In the genomic region with DNA sequence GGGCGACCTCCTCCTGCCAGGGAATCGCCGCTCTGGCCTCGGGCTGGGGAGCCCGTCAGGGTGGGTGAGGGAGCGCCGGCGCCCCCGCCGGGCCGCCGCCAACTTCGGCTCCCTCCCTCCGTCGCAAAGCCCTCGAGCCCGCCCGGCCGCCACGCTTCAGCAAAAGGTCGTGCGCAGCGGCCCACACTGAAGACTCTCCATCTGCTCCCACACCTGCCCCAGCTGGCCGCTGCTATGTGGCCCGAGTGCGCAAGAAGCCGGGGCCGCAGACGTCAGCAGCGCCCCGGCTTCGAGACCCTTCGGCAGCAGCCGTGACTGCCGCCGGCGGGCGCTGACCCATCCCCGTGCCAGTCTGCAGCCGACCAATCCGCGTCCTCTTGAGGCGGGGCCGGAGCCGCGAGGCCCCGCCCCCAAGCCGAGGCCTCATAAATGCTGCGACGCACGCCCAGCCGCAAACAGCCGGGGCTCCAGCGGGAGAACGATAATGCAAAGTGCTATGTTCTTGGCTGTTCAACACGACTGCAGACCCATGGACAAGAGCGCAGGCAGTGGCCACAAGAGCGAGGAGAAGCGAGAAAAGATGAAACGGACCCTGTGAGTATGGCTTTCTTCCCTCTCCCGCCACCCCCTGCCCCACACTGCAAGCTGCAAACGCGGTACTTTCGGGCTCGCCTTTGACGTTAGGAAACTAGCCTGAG, we compare ENCODE assay signal across 8 cellular contexts. TPM values are rescaled to one million over a fixed set of nuclear protein-coding genes. Genes with fewer than 3 reads are reported as not detected.
DNase-seq lines count a peak whose midpoint lies in the region; ATAC-seq and TF ChIP-seq lines count a peak whose summit lies in the region.

A gene with protein sequence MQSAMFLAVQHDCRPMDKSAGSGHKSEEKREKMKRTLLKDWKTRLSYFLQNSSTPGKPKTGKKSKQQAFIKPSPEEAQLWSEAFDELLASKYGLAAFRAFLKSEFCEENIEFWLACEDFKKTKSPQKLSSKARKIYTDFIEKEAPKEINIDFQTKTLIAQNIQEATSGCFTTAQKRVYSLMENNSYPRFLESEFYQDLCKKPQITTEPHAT (plus strand): TSS at position 452 of the 698 bp plus-strand sequence. CDS start 33 bp downstream, at position 485.

- H3K9me3 ChIP-seq in cardiac muscle cell (ENCODE audit: low read depth) (no peaks in the 10 kb centered on the region), parathyroid adenoma (ENCODE audit: control insufficient read depth, low read length) (no peaks in the 10 kb centered on the region), tibial artery (no peaks in the 10 kb centered on the region)

- peak within 1 kb of the TSS; percentile 98 for H3K4me3 Mint-ChIP-seq in activated naive CD8-positive, alpha-beta T cell treated with anti-CD3 and anti-CD28 coated beads, Interleukin-2, amount 10 ng/mL, durations not matched to agents 7 days and 5 days

- H3K4me3 ChIP-seq in cardiac muscle cell (peak within 1 kb of the TSS; percentile 58), parathyroid adenoma (ENCODE audit: low read depth, low read length) (peak within 1 kb of the TSS; percentile 57), tibial artery (peak within 1 kb of the TSS; percentile 72 to 88)

- H3K27me3 Mint-ChIP-seq in activated naive CD8-positive, alpha-beta T cell treated with anti-CD3 and anti-CD28 coated beads, Interleukin-2, amount 10 ng/mL, durations not matched to agents 7 days and 5 days = peaks cover 2% of the 10 kb centered on the region

- peaks cover 19% of the 10 kb centered on the region for H3K4me1 Mint-ChIP-seq in activated naive CD8-positive, alpha-beta T cell treated with anti-CD3 and anti-CD28 coated beads, Interleukin-2, amount 10 ng/mL, durations not matched to agents 7 days and 5 days

- peak within 1 kb of the TSS; percentile 72 for H3K4me2 ChIP-seq in parathyroid adenoma (ENCODE audit: low read length)

- DNase-seq in NCI-H1092 (lab: John Stamatoyannopoulos, UW) = peak; percentile 92
- peak; percentile 94 for DNase-seq in SKM-1 treated with dmso at 0.1 percent for 144 hours (lab: John Stamatoyannopoulos, UW; ENCODE audit: unreplicated experiment)
- peak; percentile 91 for DNase-seq in activated naive CD8-positive, alpha-beta T cell treated with anti-CD3 and anti-CD28 coated beads, Interleukin-2, amount 10 ng/mL, durations not matched to agents 7 days and 5 days
- DNase-seq in cardiac muscle cell (ENCODE audit: low read depth in 1 of 2, low spot score in 1 of 2) = peak; percentile 96 to 97
- peak; percentile 89 to 96 for DNase-seq in tibial artery

- POLR2A ChIA-PET in activated naive CD8-positive, alpha-beta T cell treated with anti-CD3 and anti-CD28 coated beads, Interleukin-2, amount 10 ng/mL, durations not matched to agents 7 days and 5 days (lab: Charles Lee) = interaction anchor here (1.0 to 1.5 kb wide), 2 partner anchors 250 kb away, joined by 4 to 6 read pairs; a partner anchor contains a TSS

- H2AFZ ChIP-seq in parathyroid adenoma = peak within 1 kb of the TSS; percentile 90

- TF ChIP-seq CTCF in cardiac muscle cell (IDR thresholded peaks at IDR 0.05; ENCODE audit: low read depth, low read length) (no peak), parathyroid adenoma (IDR thresholded peaks at IDR 0.05) (no peak), tibial artery (IDR thresholded peaks at IDR 0.05) (no peak)

- peaks cover 2% of the 10 kb centered on the region for H3K36me3 Mint-ChIP-seq in activated naive CD8-positive, alpha-beta T cell treated with anti-CD3 and anti-CD28 coated beads, Interleukin-2, amount 10 ng/mL, durations not matched to agents 7 days and 5 days

- intact Hi-C loops in tibial artery (cut with DNase I; ENCODE audit: low total_unique reads) = loop anchor here (2.0 to 10.0 kb wide), 4 partner anchors 96 to 334 kb away; a partner anchor contains a TSS

- H3K9me3 Mint-ChIP-seq in activated naive CD8-positive, alpha-beta T cell treated with anti-CD3 and anti-CD28 coated beads, Interleukin-2, amount 10 ng/mL, durations not matched to agents 7 days and 5 days = no peaks in the 10 kb centered on the region

- H3K79me2 ChIP-seq in parathyroid adenoma = no peaks in the 10 kb centered on the region

- peaks cover 6% of the 10 kb centered on the region for H3K36me3 ChIP-seq in cardiac muscle cell
- no peaks in the 10 kb centered on the region for H3K36me3 ChIP-seq in parathyroid adenoma (ENCODE audit: control insufficient read depth, insufficient read depth, low read length)
- H3K36me3 ChIP-seq in tibial artery = peaks cover 0 to 8% (median 7%) of the 10 kb centered on the region in 3 donors

- H3K9ac ChIP-seq in parathyroid adenoma = peak within 1 kb of the TSS; percentile 4

- peak within 1 kb of the TSS; percentile 95 for H3K27ac Mint-ChIP-seq in activated naive CD8-positive, alpha-beta T cell treated with anti-CD3 and anti-CD28 coated beads, Interleukin-2, amount 10 ng/mL, durations not matched to agents 7 days and 5 days

- H3K27ac ChIP-seq in cardiac muscle cell (peak within 1 kb of the TSS; percentile 81), parathyroid adenoma (peak within 1 kb of the TSS; percentile 63), tibial artery (peak within 1 kb of the TSS; percentile 84 to 87)

- peak; percentile 92 for ATAC-seq in HG02610 (IDR thresholded peaks at IDR 0.05; ENCODE audit: unreplicated experiment)
- ATAC-seq in activated naive CD8-positive, alpha-beta T cell treated with anti-CD3 and anti-CD28 coated beads, Interleukin-2, amount 10 ng/mL, durations not matched to agents 7 days and 5 days (ENCODE audit: low read depth) = peak; percentile 94

- peak; percentile 98 for TF ChIP-seq POLR2A in GM10847 (IDR thresholded peaks at IDR 0.05; ENCODE audit: extremely low read depth, insufficient read length)

- no peaks in the 10 kb centered on the region for H3K4me1 ChIP-seq in cardiac muscle cell (ENCODE audit: low read depth)
- peaks cover 6% of the 10 kb centered on the region for H3K4me1 ChIP-seq in parathyroid adenoma
- peaks cover 0 to 18% (median 8%) of the 10 kb centered on the region in 4 donors for H3K4me1 ChIP-seq in tibial artery

- H3K27me3 ChIP-seq in cardiac muscle cell (no peaks in the 10 kb centered on the region), parathyroid adenoma (ENCODE audit: control insufficient read depth, insufficient read depth, low read length) (no peaks in the 10 kb centered on the region), tibial artery (no peaks in the 10 kb centered on the region)

RNA-seq across cellular contexts. Expression of the gene that starts here (rescaled TPM):
- total RNA-seq in activated naive CD8-positive, alpha-beta T cell treated with anti-CD3 and anti-CD28 coated beads, Interleukin-2, amount 10 ng/mL, durations not matched to agents 7 days and 5 days = 10 to 100 TPM; 17.5 TPM
- 11.5 and 15.6 TPM in 2 replicates for total RNA-seq in cardiac muscle cell
- 28.2 and 32.3 TPM in 2 replicates for polyA plus RNA-seq in cardiac muscle cell

Comparison
In these comparisons a context has a peak if more than half of its experiments do, and no peak if none do; other contexts are left out.
1. Peak in every context shown above with its lines: DNase-seq, ATAC-seq, H3K4me3 ChIP-seq and H3K27ac ChIP-seq.